In the genomic region with DNA sequence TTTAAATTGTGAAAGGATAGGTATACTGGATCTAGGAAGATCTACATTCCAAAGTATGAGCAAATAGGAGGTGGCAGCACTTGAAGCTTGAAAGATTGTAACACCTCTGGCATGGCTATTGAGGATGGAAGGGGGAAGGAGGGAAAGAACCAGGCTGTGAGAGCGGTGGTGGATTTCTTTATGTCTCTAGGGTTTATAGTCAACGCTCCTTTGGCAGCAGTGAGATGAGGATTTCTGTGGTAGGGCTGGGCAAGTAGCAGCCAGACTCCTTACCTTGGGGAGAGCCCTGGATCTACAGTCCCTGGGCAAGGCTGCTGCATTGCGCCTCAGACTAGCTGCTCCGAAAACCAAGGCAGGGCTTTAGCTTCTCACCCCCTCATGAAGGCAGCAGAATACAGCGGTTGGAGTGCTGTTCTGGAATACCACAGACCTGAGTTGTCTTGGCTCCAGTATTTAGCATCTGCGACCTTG, we compare ENCODE assay signal across 1 cellular context.
TF ChIP-seq lines count a peak whose summit lies in the region.

No MANE protein-coding gene starts in this region.

TF ChIP-seq in GM23338, 12 proteins besides CTCF, POLR2A, EP300 and RAD21 (continued from another document):
- TF ChIP-seq, protein P1, sequence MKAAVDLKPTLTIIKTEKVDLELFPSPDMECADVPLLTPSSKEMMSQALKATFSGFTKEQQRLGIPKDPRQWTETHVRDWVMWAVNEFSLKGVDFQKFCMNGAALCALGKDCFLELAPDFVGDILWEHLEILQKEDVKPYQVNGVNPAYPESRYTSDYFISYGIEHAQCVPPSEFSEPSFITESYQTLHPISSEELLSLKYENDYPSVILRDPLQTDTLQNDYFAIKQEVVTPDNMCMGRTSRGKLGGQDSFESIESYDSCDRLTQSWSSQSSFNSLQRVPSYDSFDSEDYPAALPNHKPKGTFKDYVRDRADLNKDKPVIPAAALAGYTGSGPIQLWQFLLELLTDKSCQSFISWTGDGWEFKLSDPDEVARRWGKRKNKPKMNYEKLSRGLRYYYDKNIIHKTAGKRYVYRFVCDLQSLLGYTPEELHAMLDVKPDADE (IDR thresholded peaks at IDR 0.05), result no peak
- no peak for TF ChIP-seq EZH2phosphoT487 (IDR thresholded peaks at IDR 0.05; ENCODE audit: unreplicated experiment)
- TF ChIP-seq JUNB (IDR thresholded peaks at IDR 0.05; ENCODE audit: unreplicated experiment), result no peak
- TF ChIP-seq, protein P2, sequence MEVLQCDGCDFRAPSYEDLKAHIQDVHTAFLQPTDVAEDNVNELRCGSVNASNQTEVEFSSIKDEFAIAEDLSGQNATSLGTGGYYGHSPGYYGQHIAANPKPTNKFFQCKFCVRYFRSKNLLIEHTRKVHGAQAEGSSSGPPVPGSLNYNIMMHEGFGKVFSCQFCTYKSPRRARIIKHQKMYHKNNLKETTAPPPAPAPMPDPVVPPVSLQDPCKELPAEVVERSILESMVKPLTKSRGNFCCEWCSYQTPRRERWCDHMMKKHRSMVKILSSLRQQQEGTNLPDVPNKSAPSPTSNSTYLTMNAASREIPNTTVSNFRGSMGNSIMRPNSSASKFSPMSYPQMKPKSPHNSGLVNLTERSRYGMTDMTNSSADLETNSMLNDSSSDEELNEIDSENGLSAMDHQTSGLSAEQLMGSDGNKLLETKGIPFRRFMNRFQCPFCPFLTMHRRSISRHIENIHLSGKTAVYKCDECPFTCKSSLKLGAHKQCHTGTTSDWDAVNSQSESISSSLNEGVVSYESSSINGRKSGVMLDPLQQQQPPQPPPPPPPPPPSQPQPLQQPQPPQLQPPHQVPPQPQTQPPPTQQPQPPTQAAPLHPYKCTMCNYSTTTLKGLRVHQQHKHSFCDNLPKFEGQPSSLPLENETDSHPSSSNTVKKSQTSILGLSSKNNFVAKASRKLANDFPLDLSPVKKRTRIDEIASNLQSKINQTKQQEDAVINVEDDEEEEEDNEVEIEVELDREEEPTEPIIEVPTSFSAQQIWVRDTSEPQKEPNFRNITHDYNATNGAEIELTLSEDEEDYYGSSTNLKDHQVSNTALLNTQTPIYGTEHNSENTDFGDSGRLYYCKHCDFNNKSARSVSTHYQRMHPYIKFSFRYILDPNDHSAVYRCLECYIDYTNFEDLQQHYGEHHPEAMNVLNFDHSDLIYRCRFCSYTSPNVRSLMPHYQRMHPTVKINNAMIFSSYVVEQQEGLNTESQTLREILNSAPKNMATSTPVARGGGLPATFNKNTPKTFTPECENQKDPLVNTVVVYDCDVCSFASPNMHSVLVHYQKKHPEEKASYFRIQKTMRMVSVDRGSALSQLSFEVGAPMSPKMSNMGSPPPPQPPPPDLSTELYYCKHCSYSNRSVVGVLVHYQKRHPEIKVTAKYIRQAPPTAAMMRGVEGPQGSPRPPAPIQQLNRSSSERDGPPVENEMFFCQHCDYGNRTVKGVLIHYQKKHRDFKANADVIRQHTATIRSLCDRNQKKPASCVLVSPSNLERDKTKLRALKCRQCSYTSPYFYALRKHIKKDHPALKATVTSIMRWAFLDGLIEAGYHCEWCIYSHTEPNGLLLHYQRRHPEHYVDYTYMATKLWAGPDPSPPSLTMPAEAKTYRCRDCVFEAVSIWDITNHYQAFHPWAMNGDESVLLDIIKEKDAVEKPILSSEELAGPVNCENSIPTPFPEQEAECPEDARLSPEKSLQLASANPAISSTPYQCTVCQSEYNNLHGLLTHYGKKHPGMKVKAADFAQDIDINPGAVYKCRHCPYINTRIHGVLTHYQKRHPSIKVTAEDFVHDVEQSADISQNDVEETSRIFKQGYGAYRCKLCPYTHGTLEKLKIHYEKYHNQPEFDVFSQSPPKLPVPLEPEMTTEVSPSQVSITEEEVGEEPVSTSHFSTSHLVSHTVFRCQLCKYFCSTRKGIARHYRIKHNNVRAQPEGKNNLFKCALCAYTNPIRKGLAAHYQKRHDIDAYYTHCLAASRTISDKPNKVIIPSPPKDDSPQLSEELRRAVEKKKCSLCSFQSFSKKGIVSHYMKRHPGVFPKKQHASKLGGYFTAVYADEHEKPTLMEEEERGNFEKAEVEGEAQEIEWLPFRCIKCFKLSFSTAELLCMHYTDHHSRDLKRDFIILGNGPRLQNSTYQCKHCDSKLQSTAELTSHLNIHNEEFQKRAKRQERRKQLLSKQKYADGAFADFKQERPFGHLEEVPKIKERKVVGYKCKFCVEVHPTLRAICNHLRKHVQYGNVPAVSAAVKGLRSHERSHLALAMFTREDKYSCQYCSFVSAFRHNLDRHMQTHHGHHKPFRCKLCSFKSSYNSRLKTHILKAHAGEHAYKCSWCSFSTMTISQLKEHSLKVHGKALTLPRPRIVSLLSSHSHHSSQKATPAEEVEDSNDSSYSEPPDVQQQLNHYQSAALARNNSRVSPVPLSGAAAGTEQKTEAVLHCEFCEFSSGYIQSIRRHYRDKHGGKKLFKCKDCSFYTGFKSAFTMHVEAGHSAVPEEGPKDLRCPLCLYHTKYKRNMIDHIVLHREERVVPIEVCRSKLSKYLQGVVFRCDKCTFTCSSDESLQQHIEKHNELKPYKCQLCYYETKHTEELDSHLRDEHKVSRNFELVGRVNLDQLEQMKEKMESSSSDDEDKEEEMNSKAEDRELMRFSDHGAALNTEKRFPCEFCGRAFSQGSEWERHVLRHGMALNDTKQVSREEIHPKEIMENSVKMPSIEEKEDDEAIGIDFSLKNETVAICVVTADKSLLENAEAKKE (CRISPR knock-in tag; IDR thresholded peaks at IDR 0.05), result no peak
- no peak for TF ChIP-seq CREB1 (CRISPR knock-in tag; IDR thresholded peaks at IDR 0.05; ENCODE audit: low read depth)
- TF ChIP-seq NANOG (IDR thresholded peaks at IDR 0.05; ENCODE audit: borderline replicate concordance), result no peak
